1 cellular context compared by ENCODE assay signal in the genomic region with DNA sequence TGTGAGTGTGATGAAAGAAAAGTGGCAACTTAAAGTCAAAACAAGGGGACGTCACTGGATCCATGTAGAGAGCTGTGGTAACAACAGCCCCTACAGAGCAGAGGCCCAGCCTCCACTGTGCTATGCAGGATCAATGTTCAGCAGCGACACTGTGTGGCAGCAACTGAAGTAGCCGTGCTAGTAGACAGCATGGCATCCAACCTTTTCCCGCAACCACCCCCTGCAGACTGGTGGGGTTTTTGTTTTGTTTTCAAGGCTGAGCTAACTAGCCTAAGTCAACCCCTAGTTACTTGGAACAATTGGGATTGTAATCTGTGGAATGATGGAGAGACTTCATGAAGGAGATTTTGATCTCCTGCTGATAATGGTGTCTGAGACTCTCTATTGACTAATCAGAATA.
A peak's percentile ranks its signal among the peaks of the same experiment; 100 is the strongest.
TF ChIP-seq lines count a peak whose summit lies in the region.

No MANE protein-coding gene starts in this region.

TF ChIP-seq in HepG2, 621 proteins besides CTCF, POLR2A, EP300 and RAD21:
- TF ChIP-seq STAG1 (CRISPR knock-in tag; IDR thresholded peaks at IDR 0.05) (peak; percentile 28), ATAD3A (CRISPR knock-in tag; IDR thresholded peaks at IDR 0.05) (no peak)
